12 cellular contexts compared by ENCODE assay signal in genomic region chr5:59517926-59518585, GRCh38.
A peak's percentile ranks its signal among the peaks of the same experiment; 100 is the strongest.
DNase-seq lines count a peak whose midpoint lies in the region; ATAC-seq and TF ChIP-seq lines count a peak whose summit lies in the region.
"Had no signal": no experiment of that assay in that cellular context is flagged by ENCODE, and none has a peak within 500 bp of the region (broad histone marks: within the 10 kb centered on the region; RNA-seq: fewer than 3 reads in every experiment).

No MANE protein-coding gene starts in this region.

- no peaks in the 10 kb centered on the region for H3K9me2 ChIP-seq in PC-9 (ENCODE audit: insufficient read depth)

- no peaks in the 10 kb centered on the region; the same call in 1 of the 2 replicates for H3K36me3 ChIP-seq in PC-9 (ENCODE audit: low read depth)
- H3K36me3 ChIP-seq in psoas muscle (ENCODE audit: insufficient read depth in 1 of 2, low read depth in 1 of 2): no peaks in the 10 kb centered on the region
- H3K36me3 ChIP-seq: ascending aorta had no signal

- CTCF ChIA-PET in PC-9 (lab: Charles Lee): interaction anchor here (1.0 kb wide), 1 partner anchor 329 kb away, joined by 4 read pairs; no protein-coding TSS in a partner anchor

- H2AFZ ChIP-seq in PC-9: no peak overlapping the region

- 25 to 44% (median 32%) methylated on average over 3 of the region's 3 CpGs for WGBS in psoas muscle, 3 donors
- 61% methylated on average over 3 of the region's 3 CpGs for whole genome bisulfite sequencing in right cardiac atrium

- no peak overlapping the region for H3K4me3 ChIP-seq in PC-9
- H3K4me3 ChIP-seq in psoas muscle: no peak overlapping the region
- H3K4me3 ChIP-seq in right cardiac atrium (ENCODE audit: low read length): no peak overlapping the region
- H3K4me3 ChIP-seq: ascending aorta, SK-N-MC had no signal

- H3K79me2 ChIP-seq in PC-9 (ENCODE audit: low read depth): no peaks in the 10 kb centered on the region

- POLR2A ChIA-PET in PC-9 (lab: Charles Lee; ENCODE audit: unreplicated experiment): no interaction called here

- TF ChIP-seq CTCF in PC-9 (conservative IDR thresholded peaks at IDR 0.05) (no peak), psoas muscle (IDR thresholded peaks at IDR 0.05) (no peak)

- no peaks in the 10 kb centered on the region for H4K20me1 ChIP-seq in PC-9 (ENCODE audit: insufficient read depth)

- no peaks in the 10 kb centered on the region for H3K27me3 ChIP-seq in PC-9 (ENCODE audit: insufficient read depth, low read depth)
- no peaks in the 10 kb centered on the region for H3K27me3 ChIP-seq in psoas muscle (ENCODE audit: insufficient read depth in 3 of 3, low read length in 2 of 3)
- H3K27me3 ChIP-seq in right cardiac atrium (ENCODE audit: control insufficient read depth, insufficient read depth): no peaks in the 10 kb centered on the region
- H3K27me3 ChIP-seq: ascending aorta had no signal

- no peaks in the 10 kb centered on the region for H3F3A ChIP-seq in PC-9 (ENCODE audit: insufficient read depth, low read depth)

- intact Hi-C loops in PC-9 (cut with micrococcal nuclease; ENCODE audit: unreplicated experiment): loop anchor here (1.0 kb wide), 1 partner anchor 45 kb away; no protein-coding TSS in a partner anchor
- intact Hi-C loops in psoas muscle (cut with DNase I): no loop called here
- intact Hi-C loops in right cardiac atrium (cut with DNase I): no loop called here

- H3K27ac ChIP-seq in PC-9 (peak overlapping the region; percentile 51), epithelial cell of prostate (peak overlapping the region; percentile 33), psoas muscle (peak overlapping the region; percentile 43), right cardiac atrium (ENCODE audit: low read length) (no peak overlapping the region)
- H3K27ac ChIP-seq: ascending aorta, SK-N-MC had no signal

- H3K4me2 ChIP-seq in PC-9: peak overlapping the region; percentile 15; the same call in 1 of the 2 replicates

- peaks cover 23% of the 10 kb centered on the region for H3K4me1 ChIP-seq in PC-9 (replicated peaks; ENCODE audit: insufficient read depth)
- peaks cover 29% of the 10 kb centered on the region for H3K4me1 ChIP-seq in psoas muscle
- H3K4me1 ChIP-seq in right cardiac atrium (ENCODE audit: control insufficient read depth, insufficient read depth, low read length): no peaks in the 10 kb centered on the region
- H3K4me1 ChIP-seq: ascending aorta had no signal

- DNase-seq in EH (ENCODE audit: low read depth) (peak; percentile 71), PC-9 (peak in 1 of 2 experiments; percentile 7), epithelial cell of prostate (ENCODE audit: low read depth, low spot score) (peak; percentile 33), psoas muscle (no peak), right cardiac atrium (no peak)
- DNase-seq: activated CD4-positive, CD25-positive, alpha-beta regulatory T cell; NCI-H146 had no signal

- BruUV-seq in PC-9 (replicated peaks; lab: Mats Ljungman, UMichigan): no TSS peak

- 0 out of 2 replicates have a peak, but pooled peaks cover 7% of the 10 kb centered on the region for H3K9me3 ChIP-seq in PC-9 (ENCODE audit: insufficient read depth, low read depth)
- H3K9me3 ChIP-seq in psoas muscle: no peaks in the 10 kb centered on the region
- no peaks in the 10 kb centered on the region for H3K9me3 ChIP-seq in right cardiac atrium (ENCODE audit: control insufficient read depth, low read length)
- H3K9me3 ChIP-seq: ascending aorta had no signal

- peak in 3 of 4 donors; percentile 58 to 64 (median 59) for ATAC-seq in psoas muscle
- no peak for ATAC-seq in HG03469 (IDR thresholded peaks at IDR 0.05; ENCODE audit: unreplicated experiment)
- no peak for ATAC-seq in right cardiac atrium
- ATAC-seq in GM18868 (IDR thresholded peaks at IDR 0.05; ENCODE audit: unreplicated experiment): no peak
- ATAC-seq in GM21529 (IDR thresholded peaks at IDR 0.05; ENCODE audit: unreplicated experiment): no peak

Comparison
In these comparisons a context has a peak if more than half of its experiments do, and no peak if none do; other contexts are left out.
1. DNase-seq: peak in EH (single experiment) and epithelial cell of prostate (single experiment); none in psoas muscle (0 of 2) and right cardiac atrium (0 of 3).
2. ATAC-seq: peak in psoas muscle (3 of 4); none in HG03469 (single experiment), right cardiac atrium (0 of 2), GM18868 (single experiment) and GM21529 (single experiment).